In the genomic region with DNA sequence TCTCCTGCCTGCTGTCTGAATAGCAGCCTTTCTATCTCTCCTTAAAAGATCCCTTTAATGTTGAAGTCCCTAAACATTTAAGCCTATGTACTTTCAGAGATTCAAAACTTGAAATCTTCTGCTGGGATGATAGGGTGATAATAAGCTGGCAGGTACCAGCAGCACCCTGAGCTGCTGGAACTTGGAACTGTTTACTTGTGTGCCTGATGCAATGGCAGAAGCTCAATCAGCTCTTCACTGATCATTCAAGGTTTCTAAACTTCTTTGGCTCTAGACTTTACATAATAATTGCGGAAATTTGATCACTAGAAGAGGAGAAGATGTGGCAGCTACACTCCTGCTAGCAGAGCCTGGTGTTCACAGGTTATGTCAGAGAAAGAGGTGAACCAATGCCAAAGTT, we compare ENCODE assay signal across 20 cellular contexts. TPM values are rescaled to one million over a fixed set of nuclear protein-coding genes. Genes with fewer than 3 reads are reported as not detected.
DNase-seq lines count a peak whose midpoint lies in the region; ATAC-seq, FAIRE-seq and TF ChIP-seq lines count a peak whose summit lies in the region.
"Had no signal": no experiment of that assay in that cellular context is flagged by ENCODE, and none has a peak within 500 bp of the region (broad histone marks: within the 10 kb centered on the region; RNA-seq: fewer than 3 reads in every experiment).

No MANE protein-coding gene starts in this region.

- H3K9ac ChIP-seq in KMS-11 (no peak overlapping the region), GM12878 (ENCODE audit: control insufficient read depth, insufficient read depth, low read length) (no peak overlapping the region)
- H3K9ac ChIP-seq: BLaER1 treated with 17β-estradiol and CSF1 and Interleukin-3, amounts not matched to agents 10 nM and 100 nM; SK-N-SH had no signal

- H2AFZ ChIP-seq in KMS-11 (ENCODE audit: low read depth) = no peak overlapping the region
- H2AFZ ChIP-seq in GM12878 (ENCODE audit: control insufficient read depth, low read depth, low read length) = no peak overlapping the region

- SMC1A ChIA-PET in GM12878 (lab: Charles Lee; ENCODE audit: uncharacterized antibody, unreplicated experiment) = interaction anchor here (1.2 to 3.0 kb wide), 6 partner anchors 10 to 60 kb away, joined by 5 to 19 read pairs (median 7); no protein-coding TSS in a partner anchor

- RAD21 ChIA-PET in GM12878 (lab: Charles Lee; ENCODE audit: unreplicated experiment) = interaction anchor here (0.7 to 3.4 kb wide), 4 partner anchors 9 to 23 kb away, joined by 3 to 29 read pairs (median 4); no protein-coding TSS in a partner anchor

- TF ChIP-seq POLR2A in GM12878 (IDR thresholded peaks at IDR 0.05; ENCODE audit: low read depth, low read length) = no peak

- peak overlapping the region; percentile 54 for H3K27ac Mint-ChIP-seq in stimulated activated memory B cell treated with anti-CD40 and anti-IgM and Interleukin-4, amounts not matched to agents 10 μg/mL and 1 μg/mL and 100 μg/mL, for 72 hours
- H3K27ac Mint-ChIP-seq: CD8-positive, alpha-beta memory T cell; T-helper 1 cell treated with Interleukin-12 subunit alpha and Interleukin-12 subunit beta and Interleukin-4 antibody, amounts not matched to agents 30 μg/mL and 1 μg/mL, for 36 hours had no signal

- H4K20me1 ChIP-seq in KMS-11 (ENCODE audit: insufficient read depth) (no peaks in the 10 kb centered on the region), GM12878 (ENCODE audit: control insufficient read depth, insufficient read depth) (no peaks in the 10 kb centered on the region)

- TF ChIP-seq RAD21 in GM12878 (IDR thresholded peaks at IDR 0.05; ENCODE audit: insufficient read depth, low read depth, low read length) = no peak

- no peak overlapping the region for H3K4me3 ChIP-seq in KMS-11 (IDR thresholded peaks at IDR 0.05; ENCODE audit: insufficient read depth, low read depth, low read length)
- H3K4me3 ChIP-seq in GM12878 = no peak overlapping the region
- H3K4me3 ChIP-seq: BLaER1 treated with 17β-estradiol and CSF1 and Interleukin-3, amounts not matched to agents 10 nM and 100 nM had no signal

- peaks cover 32% of the 10 kb centered on the region for H3K4me1 Mint-ChIP-seq in stimulated activated memory B cell treated with anti-CD40 and anti-IgM and Interleukin-4, amounts not matched to agents 10 μg/mL and 1 μg/mL and 100 μg/mL, for 72 hours

- no peaks in the 10 kb centered on the region for H3K27me3 Mint-ChIP-seq in stimulated activated memory B cell treated with anti-CD40 and anti-IgM and Interleukin-4, amounts not matched to agents 10 μg/mL and 1 μg/mL and 100 μg/mL, for 72 hours
- H3K27me3 Mint-ChIP-seq: CD8-positive, alpha-beta memory T cell had no signal

- no peak for FAIRE-seq in GM12878 (lab: Jason Lieb, UNC)
- FAIRE-seq: D721Med, RCC 7860 had no signal

- ATAC-seq in GM12878 (no peak), GM18870 (IDR thresholded peaks at IDR 0.05; ENCODE audit: unreplicated experiment) (no peak), GM18511 (IDR thresholded peaks at IDR 0.05; ENCODE audit: unreplicated experiment) (no peak), HG03520 (IDR thresholded peaks at IDR 0.05; ENCODE audit: unreplicated experiment) (no peak)
- ATAC-seq in stimulated activated memory B cell treated with anti-CD40 and anti-IgM and Interleukin-4, amounts not matched to agents 10 μg/mL and 1 μg/mL and 100 μg/mL, for 72 hours = no peak

- intact Hi-C loops in GM12878 (cut with micrococcal nuclease; ENCODE audit: unreplicated experiment) = no loop called here

- no peak overlapping the region for H3K4me3 Mint-ChIP-seq in stimulated activated memory B cell treated with anti-CD40 and anti-IgM and Interleukin-4, amounts not matched to agents 10 μg/mL and 1 μg/mL and 100 μg/mL, for 72 hours
- H3K4me3 Mint-ChIP-seq: CD8-positive, alpha-beta memory T cell; T-helper 1 cell treated with Interleukin-12 subunit alpha and Interleukin-12 subunit beta and Interleukin-4 antibody, amounts not matched to agents 30 μg/mL and 1 μg/mL, for 36 hours had no signal

- CTCF ChIA-PET in GM12878 (lab: Yijun Ruan, JAX) = interaction anchor here (0.7 to 5.9 kb wide), 7 partner anchors 9 to 56 kb away, joined by 3 to 20 read pairs (median 6); a partner anchor contains a TSS

- no peaks in the 10 kb centered on the region for H3K9me3 Mint-ChIP-seq in stimulated activated memory B cell treated with anti-CD40 and anti-IgM and Interleukin-4, amounts not matched to agents 10 μg/mL and 1 μg/mL and 100 μg/mL, for 72 hours
- H3K9me3 Mint-ChIP-seq: CD8-positive, alpha-beta memory T cell; T-helper 1 cell treated with Interleukin-12 subunit alpha and Interleukin-12 subunit beta and Interleukin-4 antibody, amounts not matched to agents 30 μg/mL and 1 μg/mL, for 36 hours had no signal

- TF ChIP-seq CTCF in KMS-11 (conservative IDR thresholded peaks at IDR 0.05; ENCODE audit: low read depth, low read length) = no peak
- no peak for TF ChIP-seq CTCF in GM12878 (IDR thresholded peaks at IDR 0.05 in 2 of 3, conservative IDR thresholded peaks at IDR 0.05 in 1 of 3; ENCODE audit: control insufficient read depth in 2 of 3, extremely low read depth in 1 of 3, insufficient read depth in 1 of 3, low read depth in 3 of 3, low read length in 3 of 3)

- BruUV-seq in GM12878 (replicated peaks; lab: Mats Ljungman, UMichigan) = no TSS peak

- POLR2A ChIA-PET in GM12878 (lab: Charles Lee) = interaction anchor here (0.6 to 2.0 kb wide), 8 partner anchors 9 to 1330 kb away, joined by 3 to 8 read pairs (median 6); no protein-coding TSS in a partner anchor

- H3K4me2 ChIP-seq in KMS-11 = peak overlapping the region; percentile 30; the same call in 1 of the 2 replicates
- no peak overlapping the region for H3K4me2 ChIP-seq in GM12878 (ENCODE audit: control insufficient read depth, insufficient read depth)
- H3K4me2 ChIP-seq: SK-N-SH had no signal

- no peaks in the 10 kb centered on the region; the same call in 2 of the 3 replicates for H3K9me3 ChIP-seq in GM12878 (replicated peaks; ENCODE audit: control insufficient read depth, insufficient read depth, low read length)
- H3K9me3 ChIP-seq: BLaER1 treated with 17β-estradiol and CSF1 and Interleukin-3, amounts not matched to agents 10 nM and 100 nM; SK-N-SH had no signal

- peak overlapping the region; percentile 40; the same call in 1 of the 2 replicates for H3K27ac ChIP-seq in KMS-11
- peak overlapping the region; percentile 67; the same call in 1 of the 2 replicates for H3K27ac ChIP-seq in GM12878 (ENCODE audit: control insufficient read depth, insufficient read depth)

- H3K36me3 ChIP-seq in KMS-11 (ENCODE audit: insufficient read depth) (no peaks in the 10 kb centered on the region; the same call in 1 of the 2 replicates), GM12878 (ENCODE audit: control insufficient read depth in 2 of 2, insufficient read depth in 2 of 2, low read length in 1 of 2) (no peaks in the 10 kb centered on the region; a peak in 3 of 4 replicates)

- peaks cover 8% of the 10 kb centered on the region; the same call in 1 of the 2 replicates for H3K79me2 ChIP-seq in KMS-11 (ENCODE audit: insufficient read depth, low read depth)
- H3K79me2 ChIP-seq in GM12878 (ENCODE audit: control insufficient read depth, insufficient read depth, low read length) = peaks cover 19% of the 10 kb centered on the region

- no peaks in the 10 kb centered on the region for H3K27me3 ChIP-seq in KMS-11 (ENCODE audit: insufficient read depth, low read depth)
- H3K27me3 ChIP-seq in GM12878 (replicated peaks in 1 of 2; ENCODE audit: control insufficient read depth in 2 of 2, insufficient read depth in 2 of 2, low read length in 1 of 2) = no peaks in the 10 kb centered on the region
- H3K27me3 ChIP-seq: BLaER1 treated with 17β-estradiol and CSF1 and Interleukin-3, amounts not matched to agents 10 nM and 100 nM had no signal

- 95% methylated on average over 1 of the region's 1 CpG for WGBS in GM12878 (ENCODE audit: insufficient coverage, insufficient replicate concordance, low lambda C conversion rate, missing lambda C conversion rate)

- peaks cover 53% of the 10 kb centered on the region for H3K36me3 Mint-ChIP-seq in stimulated activated memory B cell treated with anti-CD40 and anti-IgM and Interleukin-4, amounts not matched to agents 10 μg/mL and 1 μg/mL and 100 μg/mL, for 72 hours

- DNase-seq in NCI-H1694 treated with DMSO at 0.1 percent for 48 hours (lab: John Stamatoyannopoulos, UW) (peak; percentile 18), NCI-H1694 (lab: John Stamatoyannopoulos, UW) (no peak), GM12878 (ENCODE audit: low read depth, low spot score) (no peak)
- DNase-seq: CD8-positive, alpha-beta memory T cell; DND-41; GF-D8; GOT3; IMR-90; NCI-H1930; Right ventricle myocardium superior; SK-N-SH had no signal

- in situ Hi-C loops in GM12878 (cut with MboI) = no loop called here

- peaks cover 82% of the 10 kb centered on the region for H3K4me1 ChIP-seq in KMS-11 (ENCODE audit: low read depth, poor library complexity, severe bottlenecking)
- peaks cover 26% of the 10 kb centered on the region for H3K4me1 ChIP-seq in GM12878 (ENCODE audit: control insufficient read depth, insufficient read depth, low read length)

- TF ChIP-seq EP300 in GM12878 (IDR thresholded peaks at IDR 0.05; ENCODE audit: borderline replicate concordance in 1 of 2, control insufficient read depth in 1 of 2, low read depth in 2 of 2, low read length in 2 of 2) = no peak

RNA-seq across cellular contexts. Expression of a gene that starts 27.6 kb away (rescaled TPM):
- total RNA-seq in GM12878 (2013; cell fraction: nucleolus; rRNA removed) = 151 and 157 TPM in 2 replicates
- total RNA-seq in GM12878 (2014; rRNA removed) (113 and 117 TPM in 2 replicates), GM12878 (2014; rRNA removed; fragmentation: Illumina TruSeq; extraction: Trizol) (114 and 119 TPM in 2 replicates), GM12878 (2021) (95.3 and 96.1 TPM in 2 replicates)
- 40.3 TPM for polyA plus RNA-seq in GM12878 (2011; ENCODE audit: low read depth)
- polyA plus RNA-seq in GM12878 (2011; rRNA removed) (128 and 139 TPM in 2 replicates), GM12878 (2014; fragmentation: Illumina TruSeq; extraction: Trizol) (125 and 140 TPM in 2 replicates), GM12878 (2014; fragmentation: Nextera tagmentation; extraction: Ambion mirVana) (10 to 100 TPM; 61.0 to 88.9 TPM), GM12878 (2014; rRNA removed) (84.7 and 89.9 TPM in 2 replicates), GM12878 (2016; fragmentation: Nextera tagmentation; extraction: Ambion mirVana) (10 to 100 TPM; 77.1 to 80.0 TPM)
- polyA plus RNA-seq in GM12878 (2011; cell fraction: cytosol; rRNA removed) = 92.2 and 96.2 TPM in 2 replicates
- polyA plus RNA-seq in GM12878 (2011; cell fraction: nucleus; rRNA removed) = 68.8 and 72.8 TPM in 2 replicates
- polyA plus RNA-seq in GM12878 (2012) = 46.0 and 55.8 TPM in 2 replicates
- 98.5 and 103 TPM in 2 replicates for polyA minus RNA-seq in GM12878 (2011; rRNA and poly(A)+ RNA removed)
- 41.7 and 54.2 TPM in 2 replicates for polyA minus RNA-seq in GM12878 (2011; cell fraction: cytosol; rRNA and poly(A)+ RNA removed)
- polyA minus RNA-seq in GM12878 (2011; cell fraction: nucleus; rRNA and poly(A)+ RNA removed) = 55.2 and 96.8 TPM in 2 replicates

RNA-seq across cellular contexts. Expression of a gene that starts 27.8 kb away (rescaled TPM):
- 37.6 and 44.3 TPM in 2 replicates for total RNA-seq in GM12878 (2013; cell fraction: nucleolus; rRNA removed)
- total RNA-seq in GM12878 (2014; rRNA removed) (10.5 and 13.1 TPM in 2 replicates), GM12878 (2014; rRNA removed; fragmentation: Illumina TruSeq; extraction: Trizol) (8.7 and 9.9 TPM in 2 replicates), GM12878 (2021) (13.6 and 14.7 TPM in 2 replicates)
- 4.2 TPM for polyA plus RNA-seq in GM12878 (2011; ENCODE audit: low read depth)
- polyA plus RNA-seq in GM12878 (2011; rRNA removed) (14.8 and 17.9 TPM in 2 replicates), GM12878 (2014; fragmentation: Illumina TruSeq; extraction: Trizol) (12.0 and 12.4 TPM in 2 replicates), GM12878 (2014; fragmentation: Nextera tagmentation; extraction: Ambion mirVana) (10 to 100 TPM in 1 of 2 experiments, 1 to 10 TPM in 1; 9.1 to 11.0 TPM), GM12878 (2014; rRNA removed) (10.2 and 12.8 TPM in 2 replicates), GM12878 (2016; fragmentation: Nextera tagmentation; extraction: Ambion mirVana) (10 to 100 TPM; 11.8 to 15.0 TPM)
- 8.3 and 9.0 TPM in 2 replicates for polyA plus RNA-seq in GM12878 (2011; cell fraction: cytosol; rRNA removed)
- 21.8 and 22.2 TPM in 2 replicates for polyA plus RNA-seq in GM12878 (2011; cell fraction: nucleus; rRNA removed)
- polyA plus RNA-seq in GM12878 (2012) = 4.1 and 6.9 TPM in 2 replicates
- polyA minus RNA-seq in GM12878 (2011; rRNA and poly(A)+ RNA removed) = 12.6 and 14.7 TPM in 2 replicates
- 3.7 and 3.9 TPM in 2 replicates for polyA minus RNA-seq in GM12878 (2011; cell fraction: cytosol; rRNA and poly(A)+ RNA removed)
- polyA minus RNA-seq in GM12878 (2011; cell fraction: nucleus; rRNA and poly(A)+ RNA removed) = 10.6 and 17.6 TPM in 2 replicates
